ENCODE assay signal across 9 cellular contexts in genomic region chr16:8892101-8892575, GRCh38. TPM values are rescaled to one million over a fixed set of nuclear protein-coding genes. Genes with fewer than 3 reads are reported as not detected.
A peak's percentile ranks its signal among the peaks of the same experiment; 100 is the strongest.
DNase-seq lines count a peak whose midpoint lies in the region; ATAC-seq and TF ChIP-seq lines count a peak whose summit lies in the region.
"Had no signal": no experiment of that assay in that cellular context is flagged by ENCODE, and none has a peak within 500 bp of the region (broad histone marks: within the 10 kb centered on the region; RNA-seq: fewer than 3 reads in every experiment).

No MANE protein-coding gene starts in this region.

- H3K36me3 ChIP-seq in lower lobe of right lung (peaks cover 78% of the 10 kb centered on the region), hepatocyte (replicated peaks; ENCODE audit: insufficient read depth, low read depth) (no peaks in the 10 kb centered on the region), left lung (peaks cover 6 to 91% of the 10 kb centered on the region in 2 donors)

- DNase-seq in lower lobe of right lung (peak; percentile 45), NCI-H1694 (lab: John Stamatoyannopoulos, UW) (no peak), hepatocyte (ENCODE audit: low spot score) (no peak), left lung (no peak), CD1c-positive myeloid dendritic cell (ENCODE audit: extremely low spot score) (no peak)

- no peak overlapping the region for H2AFZ ChIP-seq in hepatocyte

- H3K9me2 ChIP-seq in hepatocyte (replicated peaks; ENCODE audit: insufficient read depth): no peaks in the 10 kb centered on the region

- ATAC-seq in GM18508 (IDR thresholded peaks at IDR 0.05; ENCODE audit: insufficient read depth, unreplicated experiment) (peak; percentile 17), GM21447 (IDR thresholded peaks at IDR 0.05; ENCODE audit: unreplicated experiment) (peak; percentile 20), HG03457 (IDR thresholded peaks at IDR 0.05; ENCODE audit: unreplicated experiment) (peak; percentile 21), lower lobe of right lung (no peak), left lung (no peak)

- no peaks in the 10 kb centered on the region for H4K20me1 ChIP-seq in hepatocyte (ENCODE audit: insufficient read depth, poor library complexity, severe bottlenecking)

- 92% methylated on average over 16 of the region's 16 CpGs for WGBS in hepatocyte (ENCODE audit: low lambda C conversion rate, missing lambda C conversion rate)

- H3K79me2 ChIP-seq in hepatocyte: no peaks in the 10 kb centered on the region

- H3K9me3 ChIP-seq in lower lobe of right lung: no peaks in the 10 kb centered on the region
- H3K9me3 ChIP-seq in hepatocyte (ENCODE audit: low read depth): no peaks in the 10 kb centered on the region
- H3K9me3 ChIP-seq in left lung: no peaks in the 10 kb centered on the region

- H3K4me1 ChIP-seq in lower lobe of right lung: no peaks in the 10 kb centered on the region
- no peaks in the 10 kb centered on the region for H3K4me1 ChIP-seq in hepatocyte (ENCODE audit: insufficient read depth)
- no peaks in the 10 kb centered on the region for H3K4me1 ChIP-seq in left lung

- TF ChIP-seq CTCF in lower lobe of right lung (IDR thresholded peaks at IDR 0.05) (no peak), hepatocyte (IDR thresholded peaks at IDR 0.05; ENCODE audit: poor library complexity) (no peak), left lung (IDR thresholded peaks at IDR 0.05) (no peak)

- H3K4me3 ChIP-seq in lower lobe of right lung (no peak overlapping the region), hepatocyte (no peak overlapping the region), left lung (no peak overlapping the region)

- H3K4me2 ChIP-seq in hepatocyte: no peak overlapping the region

- no peaks in the 10 kb centered on the region for H3K27me3 ChIP-seq in lower lobe of right lung (ENCODE audit: low read depth)
- H3K27me3 ChIP-seq in hepatocyte: no peaks in the 10 kb centered on the region
- no peaks in the 10 kb centered on the region for H3K27me3 ChIP-seq in left lung

- intact Hi-C loops in lower lobe of right lung (cut with DNase I) (no loop called here), left lung (cut with DNase I) (no loop called here)

- H3K27ac ChIP-seq in lower lobe of right lung (no peak overlapping the region), hepatocyte (no peak overlapping the region), left lung (no peak overlapping the region)

RNA-seq across cellular contexts. Expression of gene LITAFD, which starts 10.0 kb away (rescaled TPM):
- total RNA-seq in lower lobe of right lung: not detected
- not detected in 2 replicates for total RNA-seq in hepatocyte
- polyA plus RNA-seq in hepatocyte: not detected in 2 replicates
- total RNA-seq in left lung: not detected
- total RNA-seq: neural crest cell had no signal

RNA-seq across cellular contexts. Expression of gene CARHSP1, which starts 23.3 kb away (rescaled TPM):
- 89.0 TPM for total RNA-seq in lower lobe of right lung
- total RNA-seq in hepatocyte: 113 and 140 TPM in 2 replicates
- polyA plus RNA-seq in hepatocyte: 164 and 167 TPM in 2 replicates
- total RNA-seq in left lung: 10 to 100 TPM; 74.0 to 96.0 TPM

Comparison
In these comparisons a context has a peak if more than half of its experiments do, and no peak if none do; other contexts are left out.
1. ATAC-seq: peak in GM18508 (single experiment), GM21447 (single experiment) and HG03457 (single experiment); none in lower lobe of right lung (0 of 2) and left lung (single experiment).